In genomic region chr22:24087071-24087795, GRCh38 we compare ENCODE assay signal across 19 cellular contexts.
DNase-seq lines count a peak whose midpoint lies in the region; ATAC-seq and TF ChIP-seq lines count a peak whose summit lies in the region.
"Had no signal": no experiment of that assay in that cellular context is flagged by ENCODE, and none has a peak within 500 bp of the region (broad histone marks: within the 10 kb centered on the region; RNA-seq: fewer than 3 reads in every experiment).

No MANE protein-coding gene starts in this region.

- H3K4me1 ChIP-seq in spleen (peaks cover 0 to 30% (median 10%) of the 10 kb centered on the region in 6 donors), thyroid gland (no peaks in the 10 kb centered on the region), tibial artery (no peaks in the 10 kb centered on the region)

- peaks cover 43% of the 10 kb centered on the region for H3K36me3 ChIP-seq in MG63
- peaks cover 5 to 100% (median 87%) of the 10 kb centered on the region in 6 donors for H3K36me3 ChIP-seq in spleen
- peaks cover 82 to 87% of the 10 kb centered on the region in 2 donors for H3K36me3 ChIP-seq in thyroid gland
- H3K36me3 ChIP-seq in tibial artery: peaks cover 59 to 100% (median 71%) of the 10 kb centered on the region in 3 donors

- DNase-seq in ELR (ENCODE audit: low read depth): peak; percentile 27
- peak; percentile 17 for DNase-seq in MG63
- peak; percentile 43 for DNase-seq in left lobe of liver (ENCODE audit: low spot score)
- DNase-seq in spleen: peak; percentile 25
- DNase-seq in thyroid gland: no peak
- no peak for DNase-seq in tibial artery
- DNase-seq in KG1 (lab: John Stamatoyannopoulos, UW): no peak
- DNase-seq: ACHN, DMS79 treated with DMSO at 0.1 percent for 48 hours, GDM1, GOT3, NCI-H1105 treated with DMSO at 0.1 percent for 48 hours, NCI-H187, NCI-H226, NCI-H524, NCI-H82, OCI-M1, SHP77 had no signal

- intact Hi-C loops in spleen (cut with DNase I; ENCODE audit: low total_unique reads) (no loop called here), thyroid gland (cut with DNase I) (no loop called here), tibial artery (cut with DNase I; ENCODE audit: low total_unique reads) (no loop called here)

- no peak for ATAC-seq in left lobe of liver

- H3K27me3 ChIP-seq in MG63 (no peaks in the 10 kb centered on the region), spleen (replicated peaks in 1 of 7) (no peaks in the 10 kb centered on the region), thyroid gland (no peaks in the 10 kb centered on the region), tibial artery (no peaks in the 10 kb centered on the region)

- TF ChIP-seq CTCF in spleen (IDR thresholded peaks at IDR 0.05 in 8 of 11, conservative IDR thresholded peaks at IDR 0.05 in 3 of 11): no peak
- TF ChIP-seq CTCF in thyroid gland (IDR thresholded peaks at IDR 0.05): no peak
- TF ChIP-seq CTCF in tibial artery (IDR thresholded peaks at IDR 0.05): no peak

- H3K4me3 ChIP-seq in MG63 (no peak overlapping the region), spleen (no peak overlapping the region), thyroid gland (replicated peaks in 1 of 3) (no peak overlapping the region), tibial artery (no peak overlapping the region)
- H3K4me3 ChIP-seq: SK-N-MC had no signal

- no peak overlapping the region for H3K27ac ChIP-seq in spleen
- H3K27ac ChIP-seq in thyroid gland: no peak overlapping the region
- no peak overlapping the region for H3K27ac ChIP-seq in tibial artery
- H3K27ac ChIP-seq: SK-N-MC had no signal

- 95 to 99% (median 99%) methylated on average over 12 of the region's 12 CpGs for WGBS in spleen, 5 donors
- 94 to 96% methylated on average over 10 to 12 of the region's 12 CpGs for WGBS in thyroid gland, 2 donors

- H3K9me3 ChIP-seq in MG63: no peaks in the 10 kb centered on the region
- H3K9me3 ChIP-seq in spleen: no peaks in the 10 kb centered on the region
- H3K9me3 ChIP-seq in thyroid gland: no peaks in the 10 kb centered on the region
- no peaks in the 10 kb centered on the region for H3K9me3 ChIP-seq in tibial artery

- TF ChIP-seq POLR2A in spleen (IDR thresholded peaks at IDR 0.05): no peak
- no peak for TF ChIP-seq POLR2A in thyroid gland (IDR thresholded peaks at IDR 0.05)

Comparison
In these comparisons a context has a peak if more than half of its experiments do, and no peak if none do; other contexts are left out.
1. DNase-seq: peak in ELR (single experiment), MG63 (single experiment), left lobe of liver (single experiment) and spleen (single experiment); none in thyroid gland (0 of 2), tibial artery (0 of 2) and KG1 (single experiment).